ENCODE assay signal across 1 cellular context in the genomic region with DNA sequence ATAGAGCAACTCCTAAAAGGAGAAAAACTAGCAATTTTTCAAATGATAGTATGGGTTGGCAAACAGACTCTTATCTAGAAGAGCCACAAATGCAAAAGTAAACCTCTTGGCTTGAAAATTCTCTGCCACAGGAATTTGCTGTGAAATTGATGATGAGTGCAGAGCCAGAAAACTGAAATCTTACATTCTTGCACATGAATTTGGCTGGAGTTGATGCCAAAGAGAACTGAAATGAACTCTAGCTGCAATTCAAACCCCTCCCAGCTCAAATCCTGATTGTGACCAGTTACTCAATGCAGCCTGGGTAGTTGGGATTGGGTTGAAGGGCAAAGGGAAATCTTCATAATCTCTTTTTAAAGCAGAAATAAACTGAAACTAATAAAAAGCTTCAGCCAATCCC.
A peak's percentile ranks its signal among the peaks of the same experiment; 100 is the strongest.
TF ChIP-seq lines count a peak whose summit lies in the region.

No MANE protein-coding gene starts in this region.

TF ChIP-seq in liver, 16 proteins besides CTCF, POLR2A, EP300 and RAD21 (continued from another document):
- TF ChIP-seq, protein P1, sequence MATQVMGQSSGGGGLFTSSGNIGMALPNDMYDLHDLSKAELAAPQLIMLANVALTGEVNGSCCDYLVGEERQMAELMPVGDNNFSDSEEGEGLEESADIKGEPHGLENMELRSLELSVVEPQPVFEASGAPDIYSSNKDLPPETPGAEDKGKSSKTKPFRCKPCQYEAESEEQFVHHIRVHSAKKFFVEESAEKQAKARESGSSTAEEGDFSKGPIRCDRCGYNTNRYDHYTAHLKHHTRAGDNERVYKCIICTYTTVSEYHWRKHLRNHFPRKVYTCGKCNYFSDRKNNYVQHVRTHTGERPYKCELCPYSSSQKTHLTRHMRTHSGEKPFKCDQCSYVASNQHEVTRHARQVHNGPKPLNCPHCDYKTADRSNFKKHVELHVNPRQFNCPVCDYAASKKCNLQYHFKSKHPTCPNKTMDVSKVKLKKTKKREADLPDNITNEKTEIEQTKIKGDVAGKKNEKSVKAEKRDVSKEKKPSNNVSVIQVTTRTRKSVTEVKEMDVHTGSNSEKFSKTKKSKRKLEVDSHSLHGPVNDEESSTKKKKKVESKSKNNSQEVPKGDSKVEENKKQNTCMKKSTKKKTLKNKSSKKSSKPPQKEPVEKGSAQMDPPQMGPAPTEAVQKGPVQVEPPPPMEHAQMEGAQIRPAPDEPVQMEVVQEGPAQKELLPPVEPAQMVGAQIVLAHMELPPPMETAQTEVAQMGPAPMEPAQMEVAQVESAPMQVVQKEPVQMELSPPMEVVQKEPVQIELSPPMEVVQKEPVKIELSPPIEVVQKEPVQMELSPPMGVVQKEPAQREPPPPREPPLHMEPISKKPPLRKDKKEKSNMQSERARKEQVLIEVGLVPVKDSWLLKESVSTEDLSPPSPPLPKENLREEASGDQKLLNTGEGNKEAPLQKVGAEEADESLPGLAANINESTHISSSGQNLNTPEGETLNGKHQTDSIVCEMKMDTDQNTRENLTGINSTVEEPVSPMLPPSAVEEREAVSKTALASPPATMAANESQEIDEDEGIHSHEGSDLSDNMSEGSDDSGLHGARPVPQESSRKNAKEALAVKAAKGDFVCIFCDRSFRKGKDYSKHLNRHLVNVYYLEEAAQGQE (IDR thresholded peaks at IDR 0.05), result no peak
- TF ChIP-seq RXRA (IDR thresholded peaks at IDR 0.05) (peak; percentile 71 to 78), SP1 (IDR thresholded peaks at IDR 0.05) (peak; percentile 39), YY1 (IDR thresholded peaks at IDR 0.05) (no peak), HNF4G (IDR thresholded peaks at IDR 0.05) (peak; percentile 12), FOXA1 (IDR thresholded peaks at IDR 0.05) (no peak), GABPA (IDR thresholded peaks at IDR 0.05 in 1 of 2, conservative IDR thresholded peaks at IDR 0.05 in 1 of 2) (no peak), FOXA2 (IDR thresholded peaks at IDR 0.05) (no peak), EGR1 (IDR thresholded peaks at IDR 0.05; ENCODE audit: low read depth in 2 of 2) (no peak)
- TF ChIP-seq, protein P2, sequence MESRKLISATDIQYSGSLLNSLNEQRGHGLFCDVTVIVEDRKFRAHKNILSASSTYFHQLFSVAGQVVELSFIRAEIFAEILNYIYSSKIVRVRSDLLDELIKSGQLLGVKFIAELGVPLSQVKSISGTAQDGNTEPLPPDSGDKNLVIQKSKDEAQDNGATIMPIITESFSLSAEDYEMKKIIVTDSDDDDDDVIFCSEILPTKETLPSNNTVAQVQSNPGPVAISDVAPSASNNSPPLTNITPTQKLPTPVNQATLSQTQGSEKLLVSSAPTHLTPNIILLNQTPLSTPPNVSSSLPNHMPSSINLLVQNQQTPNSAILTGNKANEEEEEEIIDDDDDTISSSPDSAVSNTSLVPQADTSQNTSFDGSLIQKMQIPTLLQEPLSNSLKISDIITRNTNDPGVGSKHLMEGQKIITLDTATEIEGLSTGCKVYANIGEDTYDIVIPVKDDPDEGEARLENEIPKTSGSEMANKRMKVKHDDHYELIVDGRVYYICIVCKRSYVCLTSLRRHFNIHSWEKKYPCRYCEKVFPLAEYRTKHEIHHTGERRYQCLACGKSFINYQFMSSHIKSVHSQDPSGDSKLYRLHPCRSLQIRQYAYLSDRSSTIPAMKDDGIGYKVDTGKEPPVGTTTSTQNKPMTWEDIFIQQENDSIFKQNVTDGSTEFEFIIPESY (IDR thresholded peaks at IDR 0.05), result no peak
